12 cellular contexts compared by ENCODE assay signal in genomic region chr15:73969151-73969759, GRCh38.
"Had no signal": no experiment of that assay in that cellular context is flagged by ENCODE, and none has a peak within 500 bp of the region (broad histone marks: within the 10 kb centered on the region; RNA-seq: fewer than 3 reads in every experiment).

No MANE protein-coding gene starts in this region.

- ATAC-seq: activated CD8-positive, alpha-beta T cell treated with anti-CD3 and anti-CD28 coated beads for 36 hours; left lung; natural killer cell; T-helper 17 cell had no signal

- DNase-seq: activated CD8-positive, alpha-beta T cell treated with anti-CD3 and anti-CD28 coated beads for 36 hours; activated naive CD4-positive, alpha-beta T cell treated with anti-CD3 and anti-CD28 coated beads, Interleukin-2, amount 50 U/mL, for 16 hours; dorsolateral prefrontal cortex; natural killer cell; stimulated activated CD4-positive, alpha-beta T cell treated with anti-CD3 and anti-CD28 coated beads, Interleukin-4, amount 100 ng/mL, for 4 hours; stimulated activated CD8-positive, alpha-beta memory T cell treated with anti-CD3 and anti-CD28 coated beads, Interleukin-4, amount 100 ng/mL, for 48 hours; stimulated activated naive CD4-positive, alpha-beta T cell treated with Interleukin-2 at 50 U/mL for 16 hours; substantia nigra; T-helper 17 cell; transverse colon; WERI-Rb-1 had no signal
